ENCODE assay signal across 8 cellular contexts in genomic region chr10:103367782-103368518, GRCh38. TPM values are rescaled to one million over a fixed set of nuclear protein-coding genes. Genes with fewer than 3 reads are reported as not detected.
DNase-seq lines count a peak whose midpoint lies in the region; ATAC-seq and TF ChIP-seq lines count a peak whose summit lies in the region.

TAF5 (plus strand) TSS chr10:103367976; CDS start chr10:103367990, 14 bp downstream.

- 0 to 1% (median 1%) methylated on average over 34 to 81 of the region's 81 CpGs for WGBS in heart left ventricle, 4 donors

- peak within 1 kb of the TSS; percentile 49 to 99 (median 87) for H3K4me3 ChIP-seq in heart left ventricle

- TF ChIP-seq CTCF in heart left ventricle (IDR thresholded peaks at IDR 0.05) (peak in 1 of 12 donors; percentile 15), type B pancreatic cell (conservative IDR thresholded peaks at IDR 0.05) (no peak)

- DNase-seq in NCI-H146 treated with DMSO at 0.1 percent for 48 hours (lab: John Stamatoyannopoulos, UW; ENCODE audit: unreplicated experiment) (peak; percentile 95), T-helper 1 cell (peak; percentile 76 to 96 (median 84)), amniotic epithelial cell (ENCODE audit: low read depth) (peak; percentile 96), heart left ventricle (peak; percentile 93 to 95 (median 93)), pons (ENCODE audit: low spot score) (peak; percentile 98), type B pancreatic cell (ENCODE audit: extremely low spot score, unreplicated experiment) (peak; percentile 90)

- peaks cover 6 to 25% (median 9%) of the 10 kb centered on the region in 12 donors for H3K4me1 ChIP-seq in heart left ventricle

- H3K4me3 Mint-ChIP-seq in type B pancreatic cell: peak within 1 kb of the TSS; percentile 94

- intact Hi-C loops in heart left ventricle (cut with DNase I): no loop called here

- no peaks in the 10 kb centered on the region for H3K9me3 ChIP-seq in heart left ventricle

- peak within 1 kb of the TSS; percentile 89 for H3K27ac Mint-ChIP-seq in type B pancreatic cell

- peaks cover 13% of the 10 kb centered on the region for H3K4me1 Mint-ChIP-seq in type B pancreatic cell (ENCODE audit: unreplicated experiment)

- H3K9me3 Mint-ChIP-seq in type B pancreatic cell: peaks cover 6% of the 10 kb centered on the region

- peaks cover 6% of the 10 kb centered on the region for H3K36me3 Mint-ChIP-seq in type B pancreatic cell

- no peaks in the 10 kb centered on the region for H3K27me3 ChIP-seq in heart left ventricle

- H3K27ac ChIP-seq in heart left ventricle: peak within 1 kb of the TSS; percentile 26 to 95 (median 88)

- peaks cover 0 to 2% (median 0%) of the 10 kb centered on the region in 9 donors for H3K36me3 ChIP-seq in heart left ventricle

- no peaks in the 10 kb centered on the region for H3K27me3 Mint-ChIP-seq in type B pancreatic cell

- ATAC-seq in HG02884 (IDR thresholded peaks at IDR 0.05; ENCODE audit: unreplicated experiment): peak; percentile 42
- ATAC-seq in heart left ventricle: peak; percentile 28 to 92 (median 89)

- TF ChIP-seq POLR2A in GM15510 (IDR thresholded peaks at IDR 0.05; ENCODE audit: borderline replicate concordance, extremely low read depth, insufficient read length) (peak; percentile 94), heart left ventricle (IDR thresholded peaks at IDR 0.05) (peak; percentile 23 to 94)

RNA-seq across cellular contexts. Expression of gene TAF5, which starts in this region (rescaled TPM):
- total RNA-seq in heart left ventricle (1 to 10 TPM; 1.1 to 3.3 (median 2.1) TPM), type B pancreatic cell (ENCODE audit: low replicate concordance) (6.2 and 10.0 TPM in 2 replicates)
- 1 to 10 TPM; 1.2 to 2.1 TPM for polyA plus RNA-seq in heart left ventricle

Comparison
In these comparisons a context has a peak if more than half of its experiments do, and no peak if none do; other contexts are left out.
1. Peak in every context shown above with its lines: DNase-seq, ATAC-seq, H3K4me3 ChIP-seq and H3K27ac ChIP-seq.